10 cellular contexts compared by ENCODE assay signal in the genomic region with DNA sequence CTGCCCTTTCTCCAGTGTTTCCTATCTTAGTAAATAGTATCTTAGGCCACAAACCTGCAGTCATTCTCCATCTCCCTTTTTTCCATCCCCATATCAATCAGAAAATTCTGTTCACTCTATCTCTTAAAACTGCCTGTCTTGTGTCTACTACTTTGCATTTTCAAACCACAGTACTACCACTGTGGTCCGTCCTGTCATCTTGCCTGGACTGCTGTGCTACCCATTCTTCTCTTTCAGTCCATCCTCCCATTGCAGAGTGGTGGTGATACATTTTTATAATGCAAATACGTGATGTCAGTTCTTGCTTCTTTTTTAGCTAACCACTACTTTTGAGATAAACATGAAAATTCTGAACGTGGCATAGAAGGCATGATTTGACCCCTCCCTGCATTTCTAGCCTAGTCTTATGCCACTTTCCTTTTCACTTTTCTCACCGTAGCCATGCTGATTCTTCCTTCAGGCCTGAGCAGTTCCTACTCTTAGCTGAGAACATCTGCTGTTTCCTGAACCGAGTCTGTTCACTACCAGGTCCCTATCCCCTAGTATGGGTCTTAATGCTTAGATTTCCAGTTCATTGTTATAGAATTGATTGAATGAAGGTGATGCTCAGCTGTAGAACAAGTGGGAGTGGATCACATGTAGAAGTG. TPM values are rescaled to one million over a fixed set of nuclear protein-coding genes. Genes with fewer than 3 reads are reported as not detected.
DNase-seq lines count a peak whose midpoint lies in the region; ATAC-seq, FAIRE-seq and TF ChIP-seq lines count a peak whose summit lies in the region.
"Had no signal": no experiment of that assay in that cellular context is flagged by ENCODE, and none has a peak within 500 bp of the region (broad histone marks: within the 10 kb centered on the region; RNA-seq: fewer than 3 reads in every experiment).

No MANE protein-coding gene starts in this region.

- no peak overlapping the region for H3K9ac ChIP-seq in colonic mucosa (ENCODE audit: low read depth in 2 of 2, low read length in 2 of 2)

- H3K36me3 ChIP-seq in colonic mucosa: no peaks in the 10 kb centered on the region

- H3K4me3 ChIP-seq in colonic mucosa: no peak overlapping the region

- no peaks in the 10 kb centered on the region for H3K9me3 ChIP-seq in colonic mucosa

- no peak for FAIRE-seq in urothelium cell line (lab: Jason Lieb, UNC)

- H3K4me1 ChIP-seq in colonic mucosa: peaks cover 3% of the 10 kb centered on the region

- TF ChIP-seq POLR2A in GM18505 (IDR thresholded peaks at IDR 0.05; ENCODE audit: borderline replicate concordance, extremely low read depth, insufficient read depth, insufficient read length): no peak

- peak; percentile 88 for ATAC-seq in GM18505 (IDR thresholded peaks at IDR 0.05; ENCODE audit: unreplicated experiment)
- ATAC-seq in GM21515 (IDR thresholded peaks at IDR 0.05; ENCODE audit: unreplicated experiment): peak; percentile 86
- peak; percentile 93 for ATAC-seq in HG03342 (IDR thresholded peaks at IDR 0.05; ENCODE audit: unreplicated experiment)

- DNase-seq in colonic mucosa: no peak
- DNase-seq in urothelium cell line (ENCODE audit: low spot score): no peak
- no peak for DNase-seq in stimulated activated CD8-positive, alpha-beta memory T cell treated with anti-CD3 and anti-CD28 coated beads, Interleukin-4, amount 100 ng/mL, for 48 hours
- no peak for DNase-seq in stimulated activated naive CD4-positive, alpha-beta T cell (lab: John Stamatoyannopoulos, UW)
- no peak for DNase-seq in anterior cingulate cortex (lab: John Stamatoyannopoulos, UW)
- DNase-seq: activated gamma-delta T cell, DMS79 had no signal

- intact Hi-C loops in colonic mucosa (cut with DNase I): no loop called here

- peak overlapping the region; percentile 10 for H3K27ac ChIP-seq in colonic mucosa

- TF ChIP-seq CTCF in colonic mucosa (IDR thresholded peaks at IDR 0.05): no peak

- H3K27me3 ChIP-seq in colonic mucosa: no peaks in the 10 kb centered on the region

RNA-seq across cellular contexts. Expression of gene TBPL1, which starts 13.8 kb away (rescaled TPM):
- total RNA-seq in colonic mucosa: 10 to 100 TPM; 28.1 to 29.0 TPM
